Comparison of ENCODE assay signal across 1 cellular context in genomic region chr18:68837665-68838390, GRCh38.
TF ChIP-seq lines count a peak whose summit lies in the region.

No MANE protein-coding gene starts in this region.

TF ChIP-seq in WTC11, 78 proteins besides CTCF, POLR2A, EP300 and RAD21 (continued from another document):
- TF ChIP-seq ZBTB43 (CRISPR knock-in tag; IDR thresholded peaks at IDR 0.05) (no peak), ESRRA (CRISPR knock-in tag; IDR thresholded peaks at IDR 0.05; ENCODE audit: borderline replicate concordance) (no peak), NFYB (CRISPR knock-in tag; conservative IDR thresholded peaks at IDR 0.05; ENCODE audit: low read depth) (no peak), ATF2 (CRISPR knock-in tag; IDR thresholded peaks at IDR 0.05; ENCODE audit: borderline replicate concordance, low read depth) (no peak), ZNF317 (CRISPR knock-in tag; IDR thresholded peaks at IDR 0.05; ENCODE audit: borderline replicate concordance, low read depth) (no peak), NR1H2 (CRISPR knock-in tag; IDR thresholded peaks at IDR 0.05) (no peak), GRHL2 (CRISPR knock-in tag; IDR thresholded peaks at IDR 0.05; ENCODE audit: insufficient replicate concordance, severe bottlenecking) (no peak), HMGA2 (CRISPR knock-in tag; IDR thresholded peaks at IDR 0.05) (no peak), ZNF416 (CRISPR knock-in tag; IDR thresholded peaks at IDR 0.05) (no peak), RORB (CRISPR knock-in tag; IDR thresholded peaks at IDR 0.05) (no peak), ZNF232 (CRISPR knock-in tag; IDR thresholded peaks at IDR 0.05) (no peak)
- TF ChIP-seq, protein P1, sequence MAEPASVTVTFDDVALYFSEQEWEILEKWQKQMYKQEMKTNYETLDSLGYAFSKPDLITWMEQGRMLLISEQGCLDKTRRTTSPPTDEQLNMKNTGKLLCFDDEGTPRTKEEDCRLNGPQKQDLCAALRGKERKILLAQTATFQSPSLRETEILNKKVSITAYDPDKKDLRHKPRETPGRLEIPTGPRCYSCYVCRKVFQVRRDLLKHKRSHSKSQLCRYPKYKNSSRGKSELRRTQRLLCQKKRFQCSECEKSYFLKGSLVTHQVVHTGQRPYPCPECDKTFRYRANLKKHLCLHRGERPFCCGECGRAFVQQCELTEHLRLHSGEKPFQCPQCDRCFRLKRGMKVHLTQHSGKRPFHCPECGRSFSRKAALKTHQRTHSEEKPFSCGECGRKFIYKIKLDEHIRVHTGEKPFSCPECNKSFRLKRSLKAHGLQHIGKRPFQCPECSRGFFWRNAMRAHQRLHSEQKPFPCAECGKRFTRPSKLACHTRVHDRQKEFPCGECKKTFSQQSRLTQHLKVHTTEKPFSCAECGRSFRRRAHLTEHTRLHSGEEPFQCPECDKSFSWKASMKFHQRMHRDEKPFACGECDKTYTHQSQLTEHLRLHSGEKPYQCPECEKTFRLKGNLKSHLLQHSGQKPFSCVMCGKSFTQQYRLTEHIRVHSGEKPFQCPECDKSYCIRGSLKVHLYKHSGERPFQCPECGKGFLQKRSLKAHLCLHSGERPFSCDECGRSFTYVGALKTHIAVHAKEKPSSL (CRISPR knock-in tag; conservative IDR thresholded peaks at IDR 0.05), result no peak
- TF ChIP-seq, protein P2, sequence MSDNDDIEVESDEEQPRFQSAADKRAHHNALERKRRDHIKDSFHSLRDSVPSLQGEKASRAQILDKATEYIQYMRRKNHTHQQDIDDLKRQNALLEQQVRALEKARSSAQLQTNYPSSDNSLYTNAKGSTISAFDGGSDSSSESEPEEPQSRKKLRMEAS (CRISPR knock-in tag; IDR thresholded peaks at IDR 0.05), result no peak
